In the genomic region with DNA sequence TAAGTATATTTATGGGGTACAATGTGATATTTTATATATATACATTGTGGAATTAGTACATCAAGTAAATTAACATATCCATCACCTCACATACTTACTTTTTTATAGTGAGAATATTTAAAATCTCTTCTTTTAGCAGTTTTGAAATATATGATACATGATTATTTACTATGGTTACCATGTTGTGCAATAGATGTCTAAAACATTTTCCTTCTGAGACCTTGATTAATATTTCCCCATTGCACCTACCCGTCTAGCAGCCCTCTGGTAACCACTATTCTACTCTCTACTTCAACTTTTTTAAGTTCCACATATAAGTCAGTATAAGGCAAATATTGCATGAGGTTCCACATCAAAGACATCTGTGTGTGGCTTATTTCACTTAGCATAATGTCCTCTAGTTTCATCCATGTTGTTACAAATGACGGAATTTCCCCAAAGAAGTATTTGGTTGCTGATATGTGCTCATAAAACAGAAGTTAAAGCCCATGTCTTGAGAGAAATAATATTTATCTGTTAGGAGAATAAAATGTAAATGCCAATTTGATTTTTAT, we compare ENCODE assay signal across 11 cellular contexts. TPM values are rescaled to one million over a fixed set of nuclear protein-coding genes. Genes with fewer than 3 reads are reported as not detected.
DNase-seq lines count a peak whose midpoint lies in the region; ATAC-seq and TF ChIP-seq lines count a peak whose summit lies in the region.
"Had no signal": no experiment of that assay in that cellular context is flagged by ENCODE, and none has a peak within 500 bp of the region (broad histone marks: within the 10 kb centered on the region; RNA-seq: fewer than 3 reads in every experiment).

No MANE protein-coding gene starts in this region.

- DNase-seq in GM12865 (ENCODE audit: low read depth) (peak; percentile 46), DMS153 (lab: John Stamatoyannopoulos, UW) (no peak), erythroblast (lab: John Stamatoyannopoulos, UW) (no peak), MG63 (no peak)
- DNase-seq in activated naive CD8-positive, alpha-beta T cell treated with anti-CD3 and anti-CD28 coated beads for 36 hours: no peak
- no peak for DNase-seq in activated effector memory CD4-positive, alpha-beta T cell treated with anti-CD3 and anti-CD28 coated beads, Interleukin-2, amount 50 U/mL, for 16 hours
- DNase-seq: activated naive CD8-positive, alpha-beta T cell treated with anti-CD3 and anti-CD28 coated beads, Interleukin-2, amount 10 ng/mL, durations not matched to agents 7 days and 5 days; GM23248; PC-9 had no signal

- no peak for TF ChIP-seq CTCF in GM12865 (IDR thresholded peaks at IDR 0.05; ENCODE audit: insufficient read depth, low read depth, low read length, missing control alignments)

- H3K4me3 ChIP-seq in GM12865 (ENCODE audit: low read depth, low read length): no peak overlapping the region
- no peak overlapping the region for H3K4me3 ChIP-seq in MG63
- H3K4me3 ChIP-seq: GM23248, PC-9 had no signal

- no peak overlapping the region for H3K4me3 Mint-ChIP-seq in activated naive CD8-positive, alpha-beta T cell treated with anti-CD3 and anti-CD28 coated beads for 36 hours
- H3K4me3 Mint-ChIP-seq: activated naive CD8-positive, alpha-beta T cell treated with anti-CD3 and anti-CD28 coated beads, Interleukin-2, amount 10 ng/mL, durations not matched to agents 7 days and 5 days had no signal

- TF ChIP-seq POLR2A in erythroblast (IDR thresholded peaks at IDR 0.05; ENCODE audit: low read length): no peak

- H3K27ac Mint-ChIP-seq in activated naive CD8-positive, alpha-beta T cell treated with anti-CD3 and anti-CD28 coated beads for 36 hours: peak overlapping the region; percentile 65
- H3K27ac Mint-ChIP-seq: activated naive CD8-positive, alpha-beta T cell treated with anti-CD3 and anti-CD28 coated beads, Interleukin-2, amount 10 ng/mL, durations not matched to agents 7 days and 5 days had no signal

- ATAC-seq in GM19395 (IDR thresholded peaks at IDR 0.05; ENCODE audit: unreplicated experiment): peak; percentile 63
- ATAC-seq in HG03432 (IDR thresholded peaks at IDR 0.05; ENCODE audit: unreplicated experiment): peak; percentile 72

- H3K4me1 Mint-ChIP-seq in activated naive CD8-positive, alpha-beta T cell treated with anti-CD3 and anti-CD28 coated beads for 36 hours: peaks cover 51% of the 10 kb centered on the region

- H3K27me3 Mint-ChIP-seq in activated naive CD8-positive, alpha-beta T cell treated with anti-CD3 and anti-CD28 coated beads for 36 hours: no peaks in the 10 kb centered on the region
- H3K27me3 Mint-ChIP-seq: activated naive CD8-positive, alpha-beta T cell treated with anti-CD3 and anti-CD28 coated beads, Interleukin-2, amount 10 ng/mL, durations not matched to agents 7 days and 5 days had no signal

- no peaks in the 10 kb centered on the region; the same call in 1 of the 2 replicates for H3K36me3 ChIP-seq in MG63

- H3K9me3 Mint-ChIP-seq in activated naive CD8-positive, alpha-beta T cell treated with anti-CD3 and anti-CD28 coated beads for 36 hours: peaks cover 1% of the 10 kb centered on the region
- H3K9me3 Mint-ChIP-seq: activated naive CD8-positive, alpha-beta T cell treated with anti-CD3 and anti-CD28 coated beads, Interleukin-2, amount 10 ng/mL, durations not matched to agents 7 days and 5 days had no signal

- peaks cover 55% of the 10 kb centered on the region for H3K36me3 Mint-ChIP-seq in activated naive CD8-positive, alpha-beta T cell treated with anti-CD3 and anti-CD28 coated beads for 36 hours

- no peaks in the 10 kb centered on the region for H3K27me3 ChIP-seq in MG63

- H3K9me3 ChIP-seq in MG63: no peaks in the 10 kb centered on the region

RNA-seq across cellular contexts. Expression of gene NFKBIZ, which starts 29.6 kb away (rescaled TPM):
- total RNA-seq in activated naive CD8-positive, alpha-beta T cell treated with anti-CD3 and anti-CD28 coated beads for 36 hours: 10 to 100 TPM; 57.7 to 58.8 TPM
- total RNA-seq in MG63 (2014; rRNA removed; shearing (Covaris generic); ENCODE audit: low replicate concordance): 7.4 and 19.1 TPM in 2 replicates

RNA-seq across cellular contexts. Expression of gene NXPE3, which starts 40.7 kb away (rescaled TPM):
- 10 to 100 TPM; 19.9 to 22.5 TPM for total RNA-seq in activated naive CD8-positive, alpha-beta T cell treated with anti-CD3 and anti-CD28 coated beads for 36 hours
- 7.5 and 12.4 TPM in 2 replicates for total RNA-seq in MG63 (2014; rRNA removed; shearing (Covaris generic); ENCODE audit: low replicate concordance)
